In the genomic region with DNA sequence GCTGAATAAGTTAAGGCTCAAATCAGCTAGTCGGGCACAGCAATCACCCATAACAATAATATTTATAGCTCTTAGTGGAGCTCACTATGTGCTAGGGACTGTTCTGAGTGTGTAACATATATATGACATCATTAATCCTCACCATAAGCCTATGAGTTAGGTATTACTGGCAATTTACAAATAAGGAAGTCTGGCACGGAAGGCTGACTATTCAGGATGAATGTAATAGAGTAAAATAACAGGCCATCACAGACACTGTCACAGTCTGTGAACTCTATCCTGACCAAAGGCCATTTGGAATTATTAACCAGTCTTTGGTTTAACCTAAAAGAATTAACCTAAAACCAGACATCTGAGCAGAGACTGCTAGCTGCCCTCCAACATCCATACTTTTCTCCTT, we compare ENCODE assay signal across 17 cellular contexts.
A peak's percentile ranks its signal among the peaks of the same experiment; 100 is the strongest.
DNase-seq lines count a peak whose midpoint lies in the region; ATAC-seq, FAIRE-seq and TF ChIP-seq lines count a peak whose summit lies in the region.
"Had no signal": no experiment of that assay in that cellular context is flagged by ENCODE, and none has a peak within 500 bp of the region (broad histone marks: within the 10 kb centered on the region; RNA-seq: fewer than 3 reads in every experiment).

No MANE protein-coding gene starts in this region.

- 60% methylated on average over 2 of the region's 2 CpGs for WGBS in liver
- 66% methylated on average over 2 of the region's 2 CpGs for WGBS in suprapubic skin
- WGBS in tibial nerve, 2 donors, result 60 to 96% methylated on average over 2 of the region's 2 CpGs

- H3K4me1 ChIP-seq in liver (ENCODE audit: control insufficient read depth in 4 of 4, insufficient read depth in 4 of 4, low read length in 3 of 4), result peaks cover 0 to 26% (median 11%) of the 10 kb centered on the region in 4 donors
- H3K4me1 ChIP-seq in suprapubic skin, result peaks cover 12% of the 10 kb centered on the region
- H3K4me1 ChIP-seq in tibial nerve, result peaks cover 0 to 5% (median 0%) of the 10 kb centered on the region in 4 donors

- H3K9me3 ChIP-seq in liver (ENCODE audit: control insufficient read depth in 4 of 4, low read length in 3 of 4) (no peaks in the 10 kb centered on the region), suprapubic skin (no peaks in the 10 kb centered on the region), tibial nerve (no peaks in the 10 kb centered on the region)
- H3K9me3 ChIP-seq: HAP-1 had no signal

- TF ChIP-seq EP300 in suprapubic skin (IDR thresholded peaks at IDR 0.05) (no peak), tibial nerve (IDR thresholded peaks at IDR 0.05) (no peak)

- H3K4me3 ChIP-seq in epithelial cell of proximal tubule (ENCODE audit: low read depth, low read length) (no peak overlapping the region), liver (ENCODE audit: low read depth in 1 of 3, low read length in 3 of 3) (no peak overlapping the region), retinal pigment epithelial cell (ENCODE audit: low read length) (no peak overlapping the region), suprapubic skin (no peak overlapping the region), tibial nerve (no peak overlapping the region)
- H3K4me3 ChIP-seq: HAP-1, PC-9 had no signal

- no peak overlapping the region for H3K9ac ChIP-seq in liver (ENCODE audit: low read depth in 1 of 2, low read length in 2 of 2)

- peak; percentile 85 for FAIRE-seq in RCC 7860 (lab: Jason Lieb, UNC)

- no peaks in the 10 kb centered on the region for H3K36me3 ChIP-seq in liver (ENCODE audit: control insufficient read depth in 4 of 4, insufficient read depth in 3 of 4, low read depth in 1 of 4, low read length in 3 of 4)
- H3K36me3 ChIP-seq in suprapubic skin, result no peaks in the 10 kb centered on the region
- no peaks in the 10 kb centered on the region for H3K36me3 ChIP-seq in tibial nerve
- H3K36me3 ChIP-seq: HAP-1 had no signal

- no peak for TF ChIP-seq POLR2A in suprapubic skin (IDR thresholded peaks at IDR 0.05)
- no peak for TF ChIP-seq POLR2A in tibial nerve (IDR thresholded peaks at IDR 0.05)

- ATAC-seq in HG02759 (IDR thresholded peaks at IDR 0.05; ENCODE audit: unreplicated experiment), result no peak

- H3K27me3 ChIP-seq in liver (ENCODE audit: control insufficient read depth in 4 of 4, insufficient read depth in 4 of 4, low read length in 3 of 4), result no peaks in the 10 kb centered on the region
- no peaks in the 10 kb centered on the region for H3K27me3 ChIP-seq in suprapubic skin
- no peaks in the 10 kb centered on the region for H3K27me3 ChIP-seq in tibial nerve

- peak; percentile 60 for DNase-seq in RCC 7860 (ENCODE audit: low spot score)
- DNase-seq in epithelial cell of proximal tubule (ENCODE audit: low read depth), result peak; percentile 33
- peak; percentile 43 for DNase-seq in retinal pigment epithelial cell (ENCODE audit: low read depth)
- no peak for DNase-seq in suprapubic skin (ENCODE audit: low spot score in 2 of 2)
- no peak for DNase-seq in tibial nerve (ENCODE audit: low spot score in 2 of 2)
- DNase-seq in NCI-H146 (lab: John Stamatoyannopoulos, UW), result no peak
- DNase-seq: Calu3; CD4-positive, alpha-beta T cell; KG1; NCI-H1436 treated with DMSO at 0.1 percent for 48 hours; NCI-H2081; NCI-H510A treated with DMSO at 0.1 percent for 48 hours; NCI-H82; PC-9 had no signal

- TF ChIP-seq CTCF in epithelial cell of proximal tubule (conservative IDR thresholded peaks at IDR 0.05; ENCODE audit: low read depth, low read length), result no peak
- no peak for TF ChIP-seq CTCF in liver (IDR thresholded peaks at IDR 0.05; ENCODE audit: low read depth, low read length, missing input control)
- no peak for TF ChIP-seq CTCF in retinal pigment epithelial cell (conservative IDR thresholded peaks at IDR 0.05; ENCODE audit: low read depth, low read length)
- no peak for TF ChIP-seq CTCF in suprapubic skin (IDR thresholded peaks at IDR 0.05)
- no peak for TF ChIP-seq CTCF in tibial nerve (IDR thresholded peaks at IDR 0.05)

- H3K27ac ChIP-seq in liver (ENCODE audit: low read depth in 1 of 2, low read length in 2 of 2) (no peak overlapping the region), suprapubic skin (no peak overlapping the region), tibial nerve (no peak overlapping the region)
- H3K27ac ChIP-seq: PC-9 had no signal

- TF ChIP-seq RAD21 in liver (IDR thresholded peaks at IDR 0.05), result no peak

TF ChIP-seq in liver, 16 proteins besides CTCF, POLR2A, EP300 and RAD21:
- TF ChIP-seq HNF4A (conservative IDR thresholded peaks at IDR 0.05) (peak; percentile 20 to 29), SP1 (IDR thresholded peaks at IDR 0.05) (no peak)

Comparison
In these comparisons a context has a peak if more than half of its experiments do, and no peak if none do; other contexts are left out.
1. DNase-seq: peak in RCC 7860 (single experiment), epithelial cell of proximal tubule (single experiment) and retinal pigment epithelial cell (single experiment); none in suprapubic skin (0 of 2), tibial nerve (0 of 2) and NCI-H146 (single experiment).